ENCODE assay signal across 13 cellular contexts in the genomic region with DNA sequence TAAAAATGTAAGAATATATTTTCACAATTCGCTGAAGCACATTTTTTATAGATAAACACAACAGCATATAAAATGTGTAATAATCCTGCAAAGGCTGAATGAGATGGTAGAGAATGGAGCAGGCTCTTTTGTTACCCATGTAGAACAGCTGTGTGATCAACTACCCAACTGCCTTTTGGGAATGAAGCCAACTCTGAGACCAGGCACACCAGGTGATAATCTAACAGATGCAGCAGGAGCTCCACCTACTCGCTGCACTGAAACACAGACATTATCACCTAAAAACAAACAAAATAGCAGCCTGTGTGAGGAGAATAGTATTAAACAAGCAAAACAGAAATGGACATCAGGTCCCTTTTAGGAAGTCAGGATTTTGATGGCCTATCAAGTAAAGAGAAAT.
A peak's percentile ranks its signal among the peaks of the same experiment; 100 is the strongest.
DNase-seq lines count a peak whose midpoint lies in the region; ATAC-seq, FAIRE-seq and TF ChIP-seq lines count a peak whose summit lies in the region.
"Had no signal": no experiment of that assay in that cellular context is flagged by ENCODE, and none has a peak within 500 bp of the region (broad histone marks: within the 10 kb centered on the region; RNA-seq: fewer than 3 reads in every experiment).

No MANE protein-coding gene starts in this region.

- ATAC-seq in pancreas (peak in 3 of 4 donors; percentile 46 to 72 (median 71)), HG03196 (IDR thresholded peaks at IDR 0.05; ENCODE audit: unreplicated experiment) (no peak), GM21576 (IDR thresholded peaks at IDR 0.05; ENCODE audit: unreplicated experiment) (no peak)
- ATAC-seq: lower lobe of right lung had no signal

- H3K4me3 ChIP-seq in OCI-LY3 (ENCODE audit: low read length) (no peak overlapping the region), pancreas (no peak overlapping the region)
- H3K4me3 ChIP-seq: lower lobe of right lung had no signal

- H2AFZ ChIP-seq in OCI-LY3 (ENCODE audit: low read depth, low read length), result no peak overlapping the region

- H3K4me1 ChIP-seq in OCI-LY3 (ENCODE audit: low read length), result 0 out of 2 replicates have a peak, but pooled peaks cover 7% of the 10 kb centered on the region
- H3K4me1 ChIP-seq in pancreas, result no peaks in the 10 kb centered on the region
- H3K4me1 ChIP-seq: lower lobe of right lung had no signal

- intact Hi-C loops in pancreas (cut with DNase I), result no loop called here
- intact Hi-C loops in head of caudate nucleus (cut with DNase I), result no loop called here

- H3K9ac ChIP-seq in OCI-LY3 (ENCODE audit: low read length), result no peak overlapping the region

- H3K27ac ChIP-seq in OCI-LY3 (ENCODE audit: low read length) (no peak overlapping the region), pancreas (no peak overlapping the region)
- H3K27ac ChIP-seq: lower lobe of right lung had no signal

- H3K4me2 ChIP-seq in OCI-LY3 (ENCODE audit: low read length), result no peak overlapping the region

- TF ChIP-seq CTCF in OCI-LY3 (IDR thresholded peaks at IDR 0.05; ENCODE audit: low read depth, low read length) (peak; percentile 6; the same call in 1 of the 2 replicates), pancreas (IDR thresholded peaks at IDR 0.05) (no peak)

- 50 to 52% methylated on average over 2 of the region's 2 CpGs for WGBS in pancreas, 2 donors

- no peaks in the 10 kb centered on the region for H4K20me1 ChIP-seq in OCI-LY3 (ENCODE audit: insufficient read depth, low read length)

- H3K27me3 ChIP-seq in OCI-LY3 (ENCODE audit: low read depth, low read length) (no peaks in the 10 kb centered on the region), pancreas (no peaks in the 10 kb centered on the region)

- H3K79me2 ChIP-seq in OCI-LY3 (ENCODE audit: low read length), result no peaks in the 10 kb centered on the region

- H3K36me3 ChIP-seq in OCI-LY3 (replicated peaks; ENCODE audit: low read depth, low read length) (no peaks in the 10 kb centered on the region), pancreas (no peaks in the 10 kb centered on the region)
- H3K36me3 ChIP-seq: lower lobe of right lung had no signal

- no peak for FAIRE-seq in pancreas (lab: Jason Lieb, UNC)
- FAIRE-seq: astrocyte had no signal

- DNase-seq in HUDEP-2 (lab: John Stamatoyannopoulos, UW; ENCODE audit: unreplicated experiment in 76 of 76), result peak in 73 of 76 experiments; percentile 14 to 95 (median 75)
- peak; percentile 77 for DNase-seq in NCI-H2107 (lab: John Stamatoyannopoulos, UW)
- peak in 3 of 6 donors; percentile 5 to 24 (median 17) for DNase-seq in pancreas
- DNase-seq in DMS79 (lab: John Stamatoyannopoulos, UW), result no peak
- no peak for DNase-seq in head of caudate nucleus
- DNase-seq: C1 segment of cervical spinal cord, lower lobe of right lung, MV-4-11, T-helper 2 cell had no signal

- H3K9me3 ChIP-seq in OCI-LY3 (ENCODE audit: insufficient read depth, low read length), result no peaks in the 10 kb centered on the region
- no peaks in the 10 kb centered on the region for H3K9me3 ChIP-seq in pancreas
- H3K9me3 ChIP-seq: lower lobe of right lung had no signal

Comparison
In these comparisons a context has a peak if more than half of its experiments do, and no peak if none do; other contexts are left out.
1. DNase-seq: peak in HUDEP-2 (73 of 76) and NCI-H2107 (single experiment); none in DMS79 (single experiment) and head of caudate nucleus (0 of 42).
2. ATAC-seq: peak in pancreas (3 of 4); none in HG03196 (single experiment) and GM21576 (single experiment).